In genomic region chr6:76861403-76861802, GRCh38 we compare ENCODE assay signal across 9 cellular contexts.
DNase-seq lines count a peak whose midpoint lies in the region; ATAC-seq and TF ChIP-seq lines count a peak whose summit lies in the region.
"Had no signal": no experiment of that assay in that cellular context is flagged by ENCODE, and none has a peak within 500 bp of the region (broad histone marks: within the 10 kb centered on the region; RNA-seq: fewer than 3 reads in every experiment).

No MANE protein-coding gene starts in this region.

- H4K20me1 ChIP-seq in DOHH2 (ENCODE audit: control insufficient read depth, insufficient read depth, low read depth, low read length) = no peaks in the 10 kb centered on the region

- peak; percentile 48 for TF ChIP-seq CTCF in DOHH2 (IDR thresholded peaks at IDR 0.05; ENCODE audit: low read depth, low read length, poor library complexity, severe bottlenecking)
- TF ChIP-seq CTCF in endothelial cell (IDR thresholded peaks at IDR 0.05; ENCODE audit: unreplicated experiment) = peak; percentile 59

- no peaks in the 10 kb centered on the region for H3K27me3 Mint-ChIP-seq in endothelial cell (ENCODE audit: unreplicated experiment)
- H3K27me3 Mint-ChIP-seq: dendritic cell treated with granulocyte-macrophage colony-stimulating factor and Interleukin-4, amounts not matched to agents 40 ng/mL and 50 ng/mL, for 4 days had no signal

- ATAC-seq in GM19463 (IDR thresholded peaks at IDR 0.05; ENCODE audit: unreplicated experiment) = peak; percentile 81
- ATAC-seq in HG02970 (IDR thresholded peaks at IDR 0.05; ENCODE audit: low FRiP score, unreplicated experiment) = no peak

- H3K36me3 Mint-ChIP-seq in endothelial cell (ENCODE audit: low read depth, unreplicated experiment) = no peaks in the 10 kb centered on the region

- H3K27ac ChIP-seq in DOHH2 (ENCODE audit: low read depth, low read length) = no peak overlapping the region

- no peaks in the 10 kb centered on the region for H3K9me2 ChIP-seq in DOHH2 (replicated peaks; ENCODE audit: control insufficient read depth, low read length)

- H3K4me1 ChIP-seq in DOHH2 (ENCODE audit: control insufficient read depth, low read length) = no peaks in the 10 kb centered on the region

- no peaks in the 10 kb centered on the region for H3K9me3 ChIP-seq in DOHH2 (ENCODE audit: control insufficient read depth, insufficient read depth, low read length)

- H3F3A ChIP-seq in DOHH2 (ENCODE audit: control insufficient read depth, insufficient read depth) = no peaks in the 10 kb centered on the region

- H3K4me3 ChIP-seq in DOHH2 (ENCODE audit: low read length) = no peak overlapping the region
- no peak overlapping the region for H3K4me3 ChIP-seq in Jurkat, Clone E6-1 (ENCODE audit: low read length)

- H3K4me3 Mint-ChIP-seq in endothelial cell (ENCODE audit: unreplicated experiment) = no peak overlapping the region
- H3K4me3 Mint-ChIP-seq: dendritic cell treated with granulocyte-macrophage colony-stimulating factor and Interleukin-4, amounts not matched to agents 40 ng/mL and 50 ng/mL, for 4 days had no signal

- H3K27ac Mint-ChIP-seq in endothelial cell (ENCODE audit: unreplicated experiment) = no peak overlapping the region
- H3K27ac Mint-ChIP-seq: dendritic cell treated with granulocyte-macrophage colony-stimulating factor and Interleukin-4, amounts not matched to agents 40 ng/mL and 50 ng/mL, for 4 days had no signal

- no peaks in the 10 kb centered on the region for H3K36me3 ChIP-seq in DOHH2 (ENCODE audit: control insufficient read depth, low read length)

- H3K79me2 ChIP-seq in DOHH2 (ENCODE audit: control insufficient read depth, low read length) = no peaks in the 10 kb centered on the region

- H3K27me3 ChIP-seq in DOHH2 (ENCODE audit: control insufficient read depth, low read length) = no peaks in the 10 kb centered on the region

- peak; percentile 25 for DNase-seq in Jurkat, Clone E6-1 (ENCODE audit: low read depth, low spot score)
- DNase-seq in endothelial cell (ENCODE audit: low spot score) = peak; percentile 38
- DNase-seq in stimulated activated CD4-positive, alpha-beta T cell treated with anti-CD3 and anti-CD28 coated beads, Interleukin-2, amount 100 ng/mL, for 48 hours = no peak
- DNase-seq in NCI-H2081 (lab: John Stamatoyannopoulos, UW) = no peak
- DNase-seq in SKM-1 treated with dmso at 0.1 percent for 144 hours (lab: John Stamatoyannopoulos, UW; ENCODE audit: unreplicated experiment) = no peak

- H3K4me1 Mint-ChIP-seq in endothelial cell (ENCODE audit: unreplicated experiment) = no peaks in the 10 kb centered on the region

- H3K9me3 Mint-ChIP-seq in endothelial cell (ENCODE audit: unreplicated experiment) = no peaks in the 10 kb centered on the region
- H3K9me3 Mint-ChIP-seq: dendritic cell treated with granulocyte-macrophage colony-stimulating factor and Interleukin-4, amounts not matched to agents 40 ng/mL and 50 ng/mL, for 4 days had no signal

- no peak overlapping the region for H3K4me2 ChIP-seq in DOHH2 (ENCODE audit: low read length)

Comparison
In these comparisons a context has a peak if more than half of its experiments do, and no peak if none do; other contexts are left out.
1. DNase-seq: peak in Jurkat, Clone E6-1 (single experiment) and endothelial cell (single experiment); none in stimulated activated CD4-positive, alpha-beta T cell treated with anti-CD3 and anti-CD28 coated beads, Interleukin-2, amount 100 ng/mL, for 48 hours (0 of 2), NCI-H2081 (0 of 2) and SKM-1 treated with dmso at 0.1 percent for 144 hours (single experiment).